Comparison of ENCODE assay signal across 25 cellular contexts in genomic region chr10:59523843-59524242, GRCh38.
"Had no signal": no experiment of that assay in that cellular context is flagged by ENCODE, and none has a peak within 500 bp of the region (broad histone marks: within the 10 kb centered on the region; RNA-seq: fewer than 3 reads in every experiment).

No MANE protein-coding gene starts in this region.

- H3K36me3 ChIP-seq: brain microvascular endothelial cell had no signal

- DNase-seq: activated CD4-positive, alpha-beta T cell treated with anti-CD3 and anti-CD28 coated beads, Interleukin-2, amount 10 ng/mL, durations not matched to agents 24 days and 14 days; activated CD4-positive, alpha-beta T cell treated with anti-CD3 and anti-CD28 coated beads, Interleukin-2, amount 50 U/mL, for 4 hours; activated CD8-positive, alpha-beta T cell treated with anti-CD3 and anti-CD28 coated beads for 36 hours; activated effector memory CD4-positive, alpha-beta T cell treated with anti-CD3 and anti-CD28 coated beads, Interleukin-2, amount 50 U/mL, for 16 hours; activated naive CD4-positive, alpha-beta T cell; activated naive CD4-positive, alpha-beta T cell treated with anti-CD3 and anti-CD28 coated beads, Interleukin-2, amount 50 U/mL, for 16 hours; activated naive CD8-positive, alpha-beta T cell treated with anti-CD3 and anti-CD28 coated beads for 36 hours; activated T-cell treated with anti-CD3 and anti-CD28 coated beads, Interleukin-2, amount 50 U/mL, for 1 hour; activated T-cell treated with anti-CD3 and anti-CD28 coated beads, Interleukin-2, amount 50 U/mL, for 72 hours; amniotic stem cell; aorta; brain microvascular endothelial cell; Karpas-422; KBM-7; NCI-H1105; NCI-H1417 treated with DMSO at 0.1 percent for 48 hours; NCI-H1930; NCI-H2081 treated with DMSO at 0.1 percent for 48 hours; NCI-H345; NCI-H524 treated with DMSO at 0.1 percent for 48 hours; SIG-M5 had no signal

- H3K4me1 Mint-ChIP-seq: activated CD4-positive, alpha-beta T cell treated with anti-CD3 and anti-CD28 coated beads, Interleukin-2, amount 10 ng/mL, durations not matched to agents 24 days and 14 days; activated naive CD8-positive, alpha-beta T cell treated with anti-CD3 and anti-CD28 coated beads for 36 hours; activated T-helper 17 cell treated with anti-CD3 and anti-CD28 coated beads, Interleukin-2, amount 50 U/mL, for 72 hours had no signal

- H3K27me3 ChIP-seq: brain microvascular endothelial cell had no signal

- H3K4me3 Mint-ChIP-seq: activated CD4-positive, alpha-beta T cell treated with anti-CD3 and anti-CD28 coated beads, Interleukin-2, amount 10 ng/mL, durations not matched to agents 24 days and 14 days; activated CD8-positive, alpha-beta T cell treated with anti-CD3 and anti-CD28 coated beads for 36 hours; activated naive CD8-positive, alpha-beta T cell treated with anti-CD3 and anti-CD28 coated beads for 36 hours; activated T-cell treated with anti-CD3 and anti-CD28 coated beads, Interleukin-2, amount 50 U/mL, for 72 hours; activated T-helper 17 cell treated with anti-CD3 and anti-CD28 coated beads, Interleukin-2, amount 50 U/mL, for 72 hours; T-helper 1 cell treated with Interleukin-12 subunit alpha and Interleukin-12 subunit beta and Interleukin-4 antibody, amounts not matched to agents 30 μg/mL and 1 μg/mL, for 36 hours; T-helper 2 cell treated with Interferon-gamma antibody and Interleukin-4, amounts not matched to agents 5 μg/mL and 100 μg/mL, for 36 hours had no signal

- H3K27ac Mint-ChIP-seq: activated CD4-positive, alpha-beta T cell treated with anti-CD3 and anti-CD28 coated beads, Interleukin-2, amount 10 ng/mL, durations not matched to agents 24 days and 14 days; activated CD8-positive, alpha-beta T cell treated with anti-CD3 and anti-CD28 coated beads for 36 hours; activated naive CD8-positive, alpha-beta T cell treated with anti-CD3 and anti-CD28 coated beads for 36 hours; activated T-cell treated with anti-CD3 and anti-CD28 coated beads, Interleukin-2, amount 50 U/mL, for 72 hours; activated T-helper 17 cell treated with anti-CD3 and anti-CD28 coated beads, Interleukin-2, amount 50 U/mL, for 72 hours; T-helper 1 cell treated with Interleukin-12 subunit alpha and Interleukin-12 subunit beta and Interleukin-4 antibody, amounts not matched to agents 30 μg/mL and 1 μg/mL, for 36 hours; T-helper 2 cell treated with Interferon-gamma antibody and Interleukin-4, amounts not matched to agents 5 μg/mL and 100 μg/mL, for 36 hours had no signal

- H3K27me3 Mint-ChIP-seq: activated CD8-positive, alpha-beta T cell treated with anti-CD3 and anti-CD28 coated beads for 36 hours had no signal

- H3K9me3 Mint-ChIP-seq: activated CD4-positive, alpha-beta T cell treated with anti-CD3 and anti-CD28 coated beads, Interleukin-2, amount 10 ng/mL, durations not matched to agents 24 days and 14 days; activated CD8-positive, alpha-beta T cell treated with anti-CD3 and anti-CD28 coated beads for 36 hours; activated T-helper 17 cell treated with anti-CD3 and anti-CD28 coated beads, Interleukin-2, amount 50 U/mL, for 72 hours; T-helper 1 cell treated with Interleukin-12 subunit alpha and Interleukin-12 subunit beta and Interleukin-4 antibody, amounts not matched to agents 30 μg/mL and 1 μg/mL, for 36 hours; T-helper 2 cell treated with Interferon-gamma antibody and Interleukin-4, amounts not matched to agents 5 μg/mL and 100 μg/mL, for 36 hours had no signal

- H3K36me3 Mint-ChIP-seq: activated naive CD8-positive, alpha-beta T cell treated with anti-CD3 and anti-CD28 coated beads for 36 hours had no signal

- ATAC-seq: activated CD8-positive, alpha-beta T cell treated with anti-CD3 and anti-CD28 coated beads for 36 hours; activated T-cell treated with anti-CD3 and anti-CD28 coated beads, Interleukin-2, amount 50 U/mL, for 72 hours; activated T-helper 17 cell treated with anti-CD3 and anti-CD28 coated beads, Interleukin-2, amount 50 U/mL, for 72 hours; Panc1 had no signal

- H3K27ac ChIP-seq: brain microvascular endothelial cell had no signal
